ENCODE assay signal across 8 cellular contexts in the genomic region with DNA sequence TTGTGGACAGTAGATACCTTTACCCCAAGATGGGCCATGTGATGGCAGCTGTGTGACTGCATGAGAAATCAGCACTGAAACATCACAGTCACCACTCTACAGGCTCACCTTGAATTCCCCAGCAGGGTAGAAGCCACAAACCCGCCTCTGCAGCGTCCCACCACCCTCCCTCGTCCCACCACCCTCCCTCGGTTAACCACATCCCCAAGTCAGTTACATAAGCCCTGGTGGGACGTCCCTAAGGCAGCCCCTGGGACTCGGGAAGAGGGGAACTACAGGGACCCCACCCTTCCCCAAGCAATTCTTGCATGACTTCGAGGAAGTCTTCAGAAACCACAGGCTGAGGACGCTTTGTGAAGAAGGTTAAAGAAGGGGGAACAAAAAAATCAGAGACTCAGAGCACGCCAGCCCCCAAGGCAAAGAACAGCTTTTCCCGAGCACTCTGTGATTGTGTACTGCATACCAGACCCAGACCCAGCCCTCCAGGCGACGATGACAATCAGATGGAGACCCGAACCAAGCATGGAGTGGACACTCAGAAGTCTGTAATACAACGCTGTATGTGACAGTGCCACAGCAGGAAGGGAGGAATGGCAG.
A peak's percentile ranks its signal among the peaks of the same experiment; 100 is the strongest.
DNase-seq lines count a peak whose midpoint lies in the region; ATAC-seq and TF ChIP-seq lines count a peak whose summit lies in the region.

No MANE protein-coding gene starts in this region.

- no peak overlapping the region for H3K4me3 ChIP-seq in HL-60 (replicated peaks; ENCODE audit: insufficient read depth, low read length)

- H3K27me3 ChIP-seq in HL-60 (ENCODE audit: insufficient read depth, poor library complexity, severe bottlenecking): no peaks in the 10 kb centered on the region

- peak; percentile 93 to 98 for DNase-seq in HL-60 (ENCODE audit: low read depth in 1 of 2, low spot score in 1 of 2)
- DNase-seq in activated CD8-positive, alpha-beta memory T cell treated with anti-CD3 and anti-CD28 coated beads for 1 hour (ENCODE audit: extremely low read depth in 1 of 2, low read depth in 1 of 2): peak; percentile 64 to 77
- peak; percentile 49 for DNase-seq in left cardiac atrium
- DNase-seq in stimulated activated CD8-positive, alpha-beta memory T cell treated with anti-CD3 and anti-CD28 coated beads, Interleukin-15, amount 100 ng/mL, for 24 hours (ENCODE audit: low read depth): peak; percentile 44
- no peak for DNase-seq in midbrain (lab: John Stamatoyannopoulos, UW)
- no peak for DNase-seq in GM03348 (ENCODE audit: low spot score)
- no peak for DNase-seq in dedifferentiated amniotic fluid mesenchymal stem cell (ENCODE audit: extremely low spot score)

- no peak for TF ChIP-seq CTCF in HL-60 (IDR thresholded peaks at IDR 0.05; ENCODE audit: insufficient read depth, low read length)

- ATAC-seq in GM19455 (IDR thresholded peaks at IDR 0.05; ENCODE audit: unreplicated experiment) (peak; percentile 49), left cardiac atrium (peak; percentile 21 to 35)

- no peak overlapping the region for H3K27ac ChIP-seq in HL-60 (replicated peaks)

- intact Hi-C loops in left cardiac atrium (cut with DNase I): no loop called here

Comparison
In these comparisons a context has a peak if more than half of its experiments do, and no peak if none do; other contexts are left out.
1. DNase-seq: peak in HL-60 (2 of 2), activated CD8-positive, alpha-beta memory T cell treated with anti-CD3 and anti-CD28 coated beads for 1 hour (2 of 2), left cardiac atrium (single experiment) and stimulated activated CD8-positive, alpha-beta memory T cell treated with anti-CD3 and anti-CD28 coated beads, Interleukin-15, amount 100 ng/mL, for 24 hours (single experiment); none in midbrain (single experiment), GM03348 (single experiment) and dedifferentiated amniotic fluid mesenchymal stem cell (single experiment).